ENCODE assay signal across 17 cellular contexts in genomic region chr2:195270466-195270865, GRCh38.
A peak's percentile ranks its signal among the peaks of the same experiment; 100 is the strongest.
DNase-seq lines count a peak whose midpoint lies in the region; TF ChIP-seq lines count a peak whose summit lies in the region.
"Had no signal": no experiment of that assay in that cellular context is flagged by ENCODE, and none has a peak within 500 bp of the region (broad histone marks: within the 10 kb centered on the region; RNA-seq: fewer than 3 reads in every experiment).

No MANE protein-coding gene starts in this region.

- H3K27ac ChIP-seq in endodermal cell (ENCODE audit: low read depth, low read length) (no peak overlapping the region), smooth muscle cell (ENCODE audit: low read depth) (no peak overlapping the region), dorsolateral prefrontal cortex (no peak overlapping the region), left ventricle myocardium inferior (replicated peaks) (no peak overlapping the region)
- H3K27ac ChIP-seq: 22Rv1, GM23248 had no signal

- H4K20me1 ChIP-seq in smooth muscle cell (ENCODE audit: low read depth), result no peaks in the 10 kb centered on the region

- H3K4me1 Mint-ChIP-seq in endodermal cell, result peaks cover 25% of the 10 kb centered on the region
- H3K4me1 Mint-ChIP-seq: CD14-positive monocyte had no signal

- peaks cover 40% of the 10 kb centered on the region for H3K27me3 Mint-ChIP-seq in endodermal cell (ENCODE audit: insufficient read depth)

- H3K9me3 Mint-ChIP-seq in endodermal cell, result peaks cover 35% of the 10 kb centered on the region
- H3K9me3 Mint-ChIP-seq: CD8-positive, alpha-beta T cell had no signal

- no peak overlapping the region for H3K4me3 Mint-ChIP-seq in endodermal cell
- H3K4me3 Mint-ChIP-seq: CD14-positive monocyte; CD8-positive, alpha-beta T cell had no signal

- intact Hi-C loops in dorsolateral prefrontal cortex (cut with DNase I) (no loop called here), left ventricle myocardium inferior (cut with micrococcal nuclease) (no loop called here)

- H3K9me3 ChIP-seq in endodermal cell (ENCODE audit: control insufficient read depth, low read length), result peaks cover 29% of the 10 kb centered on the region
- H3K9me3 ChIP-seq in smooth muscle cell (replicated peaks; ENCODE audit: low read depth), result no peaks in the 10 kb centered on the region
- H3K9me3 ChIP-seq in left ventricle myocardium inferior (replicated peaks), result peaks cover 6% of the 10 kb centered on the region

- 54% methylated on average over 3 of the region's 3 CpGs; no CpG with 5 or more reads in 1 of the 2 experiments for WGBS in endodermal cell (ENCODE audit: insufficient coverage in 1 of 2, insufficient read length in 1 of 2), 2 experiments
- 34% methylated on average over 3 of the region's 3 CpGs for WGBS in smooth muscle cell (ENCODE audit: low lambda C conversion rate)

- H3K4me1 ChIP-seq in endodermal cell (ENCODE audit: control insufficient read depth, insufficient read depth, low read length) (no peaks in the 10 kb centered on the region), smooth muscle cell (ENCODE audit: low read depth) (no peaks in the 10 kb centered on the region), left ventricle myocardium inferior (no peaks in the 10 kb centered on the region)

- H3K4me3 ChIP-seq in endodermal cell (ENCODE audit: low read length) (peak overlapping the region; percentile 28), smooth muscle cell (no peak overlapping the region), dorsolateral prefrontal cortex (no peak overlapping the region), left ventricle myocardium inferior (no peak overlapping the region)
- H3K4me3 ChIP-seq: GM23248 had no signal

- H3K4me2 ChIP-seq in smooth muscle cell, result peak overlapping the region; percentile 25

- H3K36me3 Mint-ChIP-seq in endodermal cell (ENCODE audit: low read depth), result peaks cover 11% of the 10 kb centered on the region
- H3K36me3 Mint-ChIP-seq: CD14-positive monocyte; CD8-positive, alpha-beta T cell had no signal

- no peaks in the 10 kb centered on the region for H3F3A ChIP-seq in smooth muscle cell (ENCODE audit: low read depth)

- H3K27ac Mint-ChIP-seq in endodermal cell, result peak overlapping the region; percentile 19
- H3K27ac Mint-ChIP-seq: CD14-positive monocyte; CD8-positive, alpha-beta T cell had no signal

- no peak overlapping the region for H3K9ac ChIP-seq in endodermal cell (ENCODE audit: extremely low read depth, low read length, poor library complexity, severe bottlenecking)
- no peak overlapping the region for H3K9ac ChIP-seq in smooth muscle cell (ENCODE audit: low read depth)
- H3K9ac ChIP-seq: GM23248 had no signal

- no peak overlapping the region for H2AFZ ChIP-seq in smooth muscle cell (ENCODE audit: low read depth)
- H2AFZ ChIP-seq: GM23248 had no signal

- H3K79me2 ChIP-seq in smooth muscle cell (ENCODE audit: low read depth), result no peaks in the 10 kb centered on the region

- H3K27me3 ChIP-seq in endodermal cell (ENCODE audit: control insufficient read depth, insufficient read depth, low read length, poor library complexity, severe bottlenecking) (peaks cover 7% of the 10 kb centered on the region), smooth muscle cell (ENCODE audit: low read depth) (no peaks in the 10 kb centered on the region), dorsolateral prefrontal cortex (peaks cover 0 to 6% (median 0%) of the 10 kb centered on the region in 45 donors), left ventricle myocardium inferior (ENCODE audit: low read depth) (no peaks in the 10 kb centered on the region)

- TF ChIP-seq CTCF in endodermal cell (conservative IDR thresholded peaks at IDR 0.05) (no peak), smooth muscle cell (IDR thresholded peaks at IDR 0.05; ENCODE audit: borderline replicate concordance, insufficient read depth, poor library complexity, severe bottlenecking) (no peak), dorsolateral prefrontal cortex (IDR thresholded peaks at IDR 0.05 in 54 of 56, conservative IDR thresholded peaks at IDR 0.05 in 2 of 56; ENCODE audit: low read depth in 1 of 56, partially characterized antibody in 56 of 56) (no peak), left ventricle myocardium inferior (IDR thresholded peaks at IDR 0.05; ENCODE audit: borderline replicate concordance) (no peak)

- H3K36me3 ChIP-seq in endodermal cell (ENCODE audit: control insufficient read depth, insufficient read depth, low read length) (no peaks in the 10 kb centered on the region), smooth muscle cell (ENCODE audit: low read depth) (no peaks in the 10 kb centered on the region), left ventricle myocardium inferior (no peaks in the 10 kb centered on the region)

- DNase-seq in NCI-H82 (lab: John Stamatoyannopoulos, UW), result peak; percentile 29
- DNase-seq in NCI-H82 treated with DMSO at 0.1 percent for 48 hours (lab: John Stamatoyannopoulos, UW; ENCODE audit: unreplicated experiment), result no peak
- DNase-seq in endodermal cell, result no peak
- peak; percentile 6 for DNase-seq in myocyte (ENCODE audit: low read depth)
- no peak for DNase-seq in smooth muscle cell (lab: John Stamatoyannopoulos, UW; ENCODE audit: unreplicated experiment)
- no peak for DNase-seq in dorsolateral prefrontal cortex
- DNase-seq in activated gamma-delta T cell treated with Interleukin-2 at 50 U/mL for 16 hours, result no peak
- no peak for DNase-seq in left ventricle myocardium inferior
- DNase-seq: CD8-positive, alpha-beta T cell; COR-L47; DMS153; DMS79 treated with DMSO at 0.1 percent for 48 hours; EL; GM23248; H7 had no signal

Comparison
In these comparisons a context has a peak if more than half of its experiments do, and no peak if none do; other contexts are left out.
1. DNase-seq: peak in NCI-H82 (single experiment) and myocyte (single experiment); none in NCI-H82 treated with DMSO at 0.1 percent for 48 hours (single experiment), endodermal cell (single experiment), smooth muscle cell (single experiment), dorsolateral prefrontal cortex (0 of 10), activated gamma-delta T cell treated with Interleukin-2 at 50 U/mL for 16 hours (single experiment) and left ventricle myocardium inferior (single experiment).